15 cellular contexts compared by ENCODE assay signal in genomic region chr16:21611178-21611545, GRCh38. TPM values are rescaled to one million over a fixed set of nuclear protein-coding genes. Genes with fewer than 3 reads are reported as not detected.
DNase-seq lines count a peak whose midpoint lies in the region; ATAC-seq, FAIRE-seq and TF ChIP-seq lines count a peak whose summit lies in the region.
"Had no signal": no experiment of that assay in that cellular context is flagged by ENCODE, and none has a peak within 500 bp of the region (broad histone marks: within the 10 kb centered on the region; RNA-seq: fewer than 3 reads in every experiment).

No MANE protein-coding gene starts in this region.

- peak; percentile 23 for FAIRE-seq in G401.6 (lab: Jason Lieb, UNC)
- FAIRE-seq: GM19239 had no signal

- POLR2A ChIA-PET in OCI-LY7 (lab: Charles Lee), result interaction anchor here (0.8 to 1.5 kb wide), 3 partner anchors 14 to 16 kb away, joined by 3 to 4 read pairs (median 3); no protein-coding TSS in a partner anchor

- TF ChIP-seq CTCF in OCI-LY7 (conservative IDR thresholded peaks at IDR 0.05; ENCODE audit: low read length) (no peak), retinal pigment epithelial cell (conservative IDR thresholded peaks at IDR 0.05; ENCODE audit: low read depth, low read length) (no peak)

- H3K27ac ChIP-seq in OCI-LY7 (ENCODE audit: low read depth, low read length, poor library complexity, severe bottlenecking), result no peak overlapping the region

- CTCF ChIA-PET in OCI-LY7 (lab: Charles Lee; ENCODE audit: unreplicated experiment), result no interaction called here

- H3K9me3 ChIP-seq in OCI-LY7 (ENCODE audit: low read length), result no peaks in the 10 kb centered on the region
- H3K9me3 ChIP-seq: heart right ventricle, sigmoid colon had no signal

- H4K20me1 ChIP-seq in OCI-LY7 (ENCODE audit: insufficient read depth, low read length), result peaks cover 31% of the 10 kb centered on the region; the same call in 1 of the 2 replicates

- H3K9me2 ChIP-seq in OCI-LY7 (ENCODE audit: insufficient read depth, low read length), result no peaks in the 10 kb centered on the region

- BruUV-seq in OCI-LY7 (replicated peaks; lab: Mats Ljungman, UMichigan), result no TSS peak

- peaks cover 81% of the 10 kb centered on the region for H3K79me2 ChIP-seq in OCI-LY7 (ENCODE audit: insufficient read depth, low read depth, low read length)

- intact Hi-C loops in OCI-LY7 (cut with micrococcal nuclease; ENCODE audit: unreplicated experiment), result no loop called here

- H3K4me1 ChIP-seq in OCI-LY7 (ENCODE audit: insufficient read depth, low read length, poor library complexity, severe bottlenecking), result peaks cover 48% of the 10 kb centered on the region

- DNase-seq in OCI-LY7 (ENCODE audit: low spot score) (no peak), retinal pigment epithelial cell (ENCODE audit: low read depth) (peak; percentile 34), hypothalamus (lab: John Stamatoyannopoulos, UW) (no peak), NCI-H1105 (lab: John Stamatoyannopoulos, UW) (no peak), GOT3 (lab: John Stamatoyannopoulos, UW) (no peak)
- no peak for DNase-seq in activated CD4-positive, alpha-beta T cell treated with anti-CD3 and anti-CD28 coated beads, Interleukin-2, amount 50 U/mL, for 48 hours
- DNase-seq: activated CD4-positive, CD25-positive, alpha-beta regulatory T cell treated with anti-CD3 and anti-CD28 coated beads, Interleukin-2, amount 50 U/mL, for 72 hours; activated gamma-delta T cell; heart right ventricle; NCI-H345; sigmoid colon had no signal

- peak; percentile 40 for ATAC-seq in esophagus mucosa

- no peak overlapping the region for H3K4me3 ChIP-seq in OCI-LY7 (ENCODE audit: low read depth, low read length, poor library complexity, severe bottlenecking)
- no peak overlapping the region for H3K4me3 ChIP-seq in retinal pigment epithelial cell (ENCODE audit: low read length)
- H3K4me3 ChIP-seq: heart right ventricle, sigmoid colon had no signal

- peak overlapping the region; percentile 10; the same call in 1 of the 2 replicates for H3K4me2 ChIP-seq in OCI-LY7 (ENCODE audit: low read length)

- H3K36me3 ChIP-seq in OCI-LY7 (ENCODE audit: insufficient read depth, low read length), result peaks cover 37% of the 10 kb centered on the region
- H3K36me3 ChIP-seq: sigmoid colon had no signal

- no peak overlapping the region for H2AFZ ChIP-seq in OCI-LY7 (ENCODE audit: low read length)

RNA-seq across cellular contexts. Expression of gene METTL9, which starts 11.8 kb away (rescaled TPM):
- 113 and 121 TPM in 2 replicates for total RNA-seq in OCI-LY7 (2014; rRNA removed; shearing (Covaris generic))
- total RNA-seq in OCI-LY7 (2022) (120 and 126 TPM in 2 replicates), esophagus mucosa (89.2 TPM)

RNA-seq across cellular contexts. Expression of gene IGSF6, which starts 41.2 kb away (rescaled TPM):
- total RNA-seq in OCI-LY7 (2014; rRNA removed; shearing (Covaris generic)), result 0.28 and 0.57 TPM in 2 replicates
- total RNA-seq in OCI-LY7 (2022) (0.22 and 0.30 TPM in 2 replicates), esophagus mucosa (0.76 TPM)
- total RNA-seq: SK-MEL-5 had no signal

RNA-seq across cellular contexts. Expression of gene OTOA, which starts 52.6 kb away (rescaled TPM):
- total RNA-seq in OCI-LY7 (2014; rRNA removed; shearing (Covaris generic)), result not detected in 2 replicates
- total RNA-seq in OCI-LY7 (2022) (0.09 TPM in 1 of 2 replicates, not detected in the other), esophagus mucosa (0.04 TPM)
- total RNA-seq: SK-MEL-5 had no signal
